In the genomic region with DNA sequence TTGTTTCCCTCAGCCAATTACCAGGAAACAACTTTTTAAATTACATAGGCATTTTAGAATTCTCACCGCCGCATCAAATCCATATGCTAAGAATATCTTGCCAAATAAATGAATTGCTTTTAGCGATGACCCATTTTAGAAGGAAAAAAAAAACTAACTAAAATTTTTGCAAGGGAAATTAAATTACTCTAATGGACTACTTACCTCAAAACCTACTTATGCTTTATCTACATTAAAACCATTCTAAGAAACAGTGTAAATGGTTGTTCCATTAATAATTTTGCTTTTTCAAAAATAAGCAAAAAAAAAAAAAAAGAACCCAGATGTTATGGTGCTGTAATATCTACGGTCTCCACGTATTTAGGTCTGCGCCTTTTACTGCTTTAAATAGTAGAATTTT, we compare ENCODE assay signal across 3 cellular contexts.
"Had no signal": no experiment of that assay in that cellular context is flagged by ENCODE, and none has a peak within 500 bp of the region (broad histone marks: within the 10 kb centered on the region; RNA-seq: fewer than 3 reads in every experiment).

No MANE protein-coding gene starts in this region.

- ATAC-seq: GM12878 had no signal

- H3K4me3 ChIP-seq: GM12878 had no signal

- DNase-seq: GDM1, GF-D8 had no signal
